Comparison of ENCODE assay signal across 9 cellular contexts in genomic region chr9:71683598-71684235, GRCh38.
A peak's percentile ranks its signal among the peaks of the same experiment; 100 is the strongest.
DNase-seq lines count a peak whose midpoint lies in the region; ATAC-seq and TF ChIP-seq lines count a peak whose summit lies in the region.
"Had no signal": no experiment of that assay in that cellular context is flagged by ENCODE, and none has a peak within 500 bp of the region (broad histone marks: within the 10 kb centered on the region; RNA-seq: fewer than 3 reads in every experiment).

No MANE protein-coding gene starts in this region.

- intact Hi-C loops in Panc1 (cut with micrococcal nuclease; ENCODE audit: unreplicated experiment), result no loop called here

- H3K36me3 ChIP-seq in Panc1 (ENCODE audit: control insufficient read depth, insufficient read depth, low read length) (no peaks in the 10 kb centered on the region), Karpas-422 (ENCODE audit: insufficient read depth, low read length) (no peaks in the 10 kb centered on the region)

- no peaks in the 10 kb centered on the region for H3K9me2 ChIP-seq in Karpas-422 (replicated peaks; ENCODE audit: insufficient read depth, low read length)

- H2AFZ ChIP-seq in Karpas-422 (ENCODE audit: low read length), result no peak overlapping the region

- no peak overlapping the region for H3K9ac ChIP-seq in Karpas-422 (ENCODE audit: low read length)

- no peaks in the 10 kb centered on the region for H3K27me3 ChIP-seq in Panc1 (ENCODE audit: control insufficient read depth, insufficient read depth, low read length)
- no peaks in the 10 kb centered on the region for H3K27me3 ChIP-seq in Karpas-422 (ENCODE audit: low read length)

- H3K4me1 Mint-ChIP-seq in osteocyte (ENCODE audit: unreplicated experiment), result peaks cover 41% of the 10 kb centered on the region

- TF ChIP-seq POLR2A in erythroblast (IDR thresholded peaks at IDR 0.05; ENCODE audit: low read length), result no peak

- no peaks in the 10 kb centered on the region for H3K27me3 Mint-ChIP-seq in osteocyte (ENCODE audit: unreplicated experiment)

- H3K27ac ChIP-seq in Panc1 (ENCODE audit: low read length) (no peak overlapping the region), Karpas-422 (ENCODE audit: low read length) (no peak overlapping the region)

- H3K4me3 ChIP-seq in Panc1 (ENCODE audit: low read depth in 2 of 2, low read length in 2 of 2), result no peak overlapping the region
- H3K4me3 ChIP-seq in Karpas-422 (ENCODE audit: low read length), result no peak overlapping the region

- CTCF ChIA-PET in Panc1 (lab: Charles Lee), result no interaction called here

- no peak overlapping the region for H3K27ac Mint-ChIP-seq in osteocyte (ENCODE audit: unreplicated experiment)

- BruUV-seq in Panc1 (replicated peaks; lab: Mats Ljungman, UMichigan), result TSS peak; percentile 57

- H3K4me2 ChIP-seq in Karpas-422 (ENCODE audit: low read depth, low read length, poor library complexity, severe bottlenecking), result no peak overlapping the region

- POLR2A ChIA-PET in Panc1 (lab: Charles Lee), result no interaction called here

- ATAC-seq in Panc1, result no peak

- H3K36me3 Mint-ChIP-seq in osteocyte (ENCODE audit: unreplicated experiment), result peaks cover 8% of the 10 kb centered on the region

- no peaks in the 10 kb centered on the region for H3K79me2 ChIP-seq in Karpas-422 (ENCODE audit: low read length)

- no peak overlapping the region for H3K4me3 Mint-ChIP-seq in osteocyte (ENCODE audit: unreplicated experiment)

- no peaks in the 10 kb centered on the region for H4K20me1 ChIP-seq in Karpas-422 (ENCODE audit: insufficient read depth, low read depth, low read length)

- TF ChIP-seq CTCF in Panc1 (IDR thresholded peaks at IDR 0.05), result no peak; the same call in 1 of the 2 replicates
- peak; percentile 32 for TF ChIP-seq CTCF in osteocyte (IDR thresholded peaks at IDR 0.05)

- no peaks in the 10 kb centered on the region; the same call in 1 of the 2 replicates for H3K4me1 ChIP-seq in Panc1 (ENCODE audit: control insufficient read depth, insufficient read depth, low read length)
- no peaks in the 10 kb centered on the region for H3K4me1 ChIP-seq in Karpas-422 (ENCODE audit: low read length)

- in situ Hi-C loops in Panc1 (cut with HindIII; ENCODE audit: low pct_unique_long_range_greater_than_20kb, low sequenced_read_pairs), result no loop called here

- H3K9me3 ChIP-seq in Panc1 (ENCODE audit: control insufficient read depth, insufficient read depth, low read depth, low read length) (no peaks in the 10 kb centered on the region), Karpas-422 (ENCODE audit: low read length) (no peaks in the 10 kb centered on the region)

- no peaks in the 10 kb centered on the region for H3K9me3 Mint-ChIP-seq in osteocyte (ENCODE audit: unreplicated experiment)

- DNase-seq in ELR (ENCODE audit: low read depth) (peak; percentile 78), Panc1 (ENCODE audit: low read depth, low spot score) (no peak), erythroblast (lab: John Stamatoyannopoulos, UW) (peak; percentile 3 to 9), osteocyte (ENCODE audit: extremely low spot score, unreplicated experiment) (no peak), NCI-H2029 treated with DMSO at 0.1 percent for 48 hours (lab: John Stamatoyannopoulos, UW) (no peak), cortex of kidney (lab: John Stamatoyannopoulos, UW) (no peak), Karpas-422 (no peak), HuH-7.5 (ENCODE audit: low spot score) (no peak)
- DNase-seq: stimulated activated CD4-positive, alpha-beta T cell treated with anti-CD3 and anti-CD28 coated beads, Interleukin-12 subunit alpha, Interleukin-12 subunit beta, amount 100 ng/mL, for 4 hours had no signal

Comparison
In these comparisons a context has a peak if more than half of its experiments do, and no peak if none do; other contexts are left out.
1. DNase-seq: peak in ELR (single experiment) and erythroblast (2 of 2); none in Panc1 (single experiment), osteocyte (single experiment), NCI-H2029 treated with DMSO at 0.1 percent for 48 hours (single experiment), cortex of kidney (single experiment), Karpas-422 (single experiment) and HuH-7.5 (single experiment).